In the genomic region with DNA sequence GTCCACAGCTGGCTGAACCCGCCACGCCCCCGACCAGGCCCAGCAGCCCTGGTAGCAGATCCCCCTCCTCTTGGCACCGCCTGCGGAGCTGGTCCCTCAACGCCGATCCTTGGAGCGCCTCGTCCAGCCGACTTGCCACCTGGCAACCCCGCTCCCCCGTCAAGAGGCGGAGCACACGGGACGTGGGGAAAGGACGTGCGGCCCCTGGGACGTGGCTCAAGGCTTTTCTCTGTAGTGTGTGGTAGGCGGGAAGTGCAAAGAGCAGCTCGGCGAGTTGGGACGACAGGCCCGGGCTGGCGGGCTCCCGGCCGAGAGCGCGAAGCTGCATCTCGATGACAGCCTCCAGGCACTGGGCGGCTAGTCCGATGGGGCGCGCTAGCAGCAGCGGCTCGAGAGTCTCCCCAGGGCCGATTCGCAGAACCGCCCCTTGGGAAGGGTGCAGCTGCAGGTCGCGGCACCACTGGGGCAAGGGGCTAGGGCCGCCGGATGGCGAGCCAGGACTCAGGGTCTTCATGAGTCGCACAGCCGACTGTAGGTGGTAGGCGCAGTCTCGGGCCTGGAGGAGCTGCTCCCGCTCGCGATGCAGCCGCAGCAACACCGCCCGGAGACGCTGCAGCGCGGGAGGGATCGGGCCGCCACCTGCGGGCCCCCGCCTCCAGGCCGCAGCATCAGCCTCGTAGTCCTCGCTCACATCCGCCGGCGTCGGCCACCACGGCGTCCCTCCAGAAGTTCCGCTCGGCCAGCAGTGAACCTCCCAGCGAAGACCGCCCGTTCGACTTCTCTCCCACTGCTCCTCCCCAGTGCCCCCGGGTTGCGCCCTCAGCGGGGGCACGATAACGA, we compare ENCODE assay signal across 8 cellular contexts. TPM values are rescaled to one million over a fixed set of nuclear protein-coding genes. Genes with fewer than 3 reads are reported as not detected.
DNase-seq lines count a peak whose midpoint lies in the region; ATAC-seq, FAIRE-seq and TF ChIP-seq lines count a peak whose summit lies in the region.

No MANE protein-coding gene starts in this region.

- no peaks in the 10 kb centered on the region for H3K9me3 ChIP-seq in BLaER1
- H3K9me3 ChIP-seq in keratinocyte (ENCODE audit: control insufficient read depth, low read depth, low read length) = no peaks in the 10 kb centered on the region

- in situ Hi-C loops in astrocyte of the spinal cord (cut with HindIII; ENCODE audit: low sequenced_read_pairs) = no loop called here

- no peak for FAIRE-seq in keratinocyte (lab: Jason Lieb, UNC)

- H3K4me3 ChIP-seq in BLaER1 (peak overlapping the region; percentile 85), astrocyte of the spinal cord (ENCODE audit: low read depth, low read length) (peak overlapping the region; percentile 87), keratinocyte (ENCODE audit: control insufficient read depth in 2 of 3, extremely low read depth in 1 of 3, insufficient read depth in 2 of 3, low read depth in 1 of 3, low read length in 3 of 3) (peak overlapping the region; percentile 92 to 97 (median 95))

- H3K27ac ChIP-seq in BLaER1 (peak overlapping the region; percentile 86), keratinocyte (ENCODE audit: control insufficient read depth, insufficient read depth, low read length) (peak overlapping the region; percentile 82)

- DNase-seq in RPMI8226 (peak; percentile 68), astrocyte of the spinal cord (ENCODE audit: low read depth, low spot score) (no peak), keratinocyte (ENCODE audit: low read depth, low spot score) (no peak), dedifferentiated amniotic fluid mesenchymal stem cell (ENCODE audit: extremely low spot score) (no peak)
- peak; percentile 61 to 63 for DNase-seq in stimulated activated CD4-positive, alpha-beta T cell treated with anti-CD3 and anti-CD28 coated beads, Interleukin-2, amount 100 ng/mL, for 24 hours

- no peaks in the 10 kb centered on the region for H3K9me1 ChIP-seq in keratinocyte (ENCODE audit: control insufficient read depth, extremely low read depth, insufficient read depth, low read length)

- ATAC-seq in GM18909 (IDR thresholded peaks at IDR 0.05; ENCODE audit: poor library complexity, unreplicated experiment) (peak; percentile 43), HG03108 (IDR thresholded peaks at IDR 0.05; ENCODE audit: unreplicated experiment) (peak; percentile 30)

- no peaks in the 10 kb centered on the region for H3K27me3 ChIP-seq in BLaER1
- H3K27me3 ChIP-seq in keratinocyte (ENCODE audit: control insufficient read depth, extremely low read depth, insufficient read depth, low read length) = no peaks in the 10 kb centered on the region

- H3K79me2 ChIP-seq in keratinocyte (ENCODE audit: control insufficient read depth, insufficient read depth, low read length) = peaks cover 35% of the 10 kb centered on the region

- TF ChIP-seq CTCF in astrocyte of the spinal cord (IDR thresholded peaks at IDR 0.05; ENCODE audit: low read depth, low read length) = no peak
- TF ChIP-seq CTCF in keratinocyte (optimal IDR thresholded peaks at IDR 0.05 in 1 of 3, IDR thresholded peaks at IDR 0.05 in 1 of 3, conservative IDR thresholded peaks at IDR 0.05 in 1 of 3; ENCODE audit: extremely low read depth in 1 of 3, insufficient read depth in 2 of 3, low read length in 3 of 3) = peak in 1 of 3 experiments; percentile 0

- dilution Hi-C loops in keratinocyte (cut with MboI; ENCODE audit: extremely low pct_ligation_motif_present, low sequenced_read_pairs) = no loop called here

- peaks cover 53% of the 10 kb centered on the region for H3K36me3 ChIP-seq in BLaER1
- peaks cover 0 to 11% of the 10 kb centered on the region in 2 experiments for H3K36me3 ChIP-seq in keratinocyte (ENCODE audit: control insufficient read depth in 2 of 2, extremely low read depth in 1 of 2, insufficient read depth in 2 of 2, low read length in 2 of 2)

- H3K4me2 ChIP-seq in BLaER1 (peak overlapping the region; percentile 100), keratinocyte (ENCODE audit: control insufficient read depth, extremely low read depth, insufficient read depth, low read depth, low read length) (peak overlapping the region; percentile 84)

- peaks cover 40% of the 10 kb centered on the region for H3K4me1 ChIP-seq in BLaER1
- H3K4me1 ChIP-seq in keratinocyte (ENCODE audit: control insufficient read depth, extremely low read depth, insufficient read depth, low read length) = peaks cover 14% of the 10 kb centered on the region

- H4K20me1 ChIP-seq in BLaER1 (peaks cover 18% of the 10 kb centered on the region), keratinocyte (ENCODE audit: control insufficient read depth, extremely low read depth, insufficient read depth, low read length) (no peaks in the 10 kb centered on the region)

- H3K9ac ChIP-seq in BLaER1 (peak overlapping the region; percentile 83), keratinocyte (ENCODE audit: control insufficient read depth, extremely low read depth, insufficient read depth, low read length) (peak overlapping the region; percentile 84)

- H2AFZ ChIP-seq in keratinocyte (ENCODE audit: control insufficient read depth, low read length) = peak overlapping the region; percentile 97

RNA-seq across cellular contexts. Expression of gene CCDC142, which starts 0.6 kb away (rescaled TPM):
- polyA plus RNA-seq in keratinocyte = 4.7 to 6.7 TPM (median 5.8 TPM) in 3 replicates
- polyA plus RNA-seq in keratinocyte (2011; ENCODE audit: low read depth) = 0.50 TPM
- polyA plus RNA-seq in keratinocyte (2011; cell fraction: cytosol; rRNA removed) = 1.5 and 2.1 TPM in 2 replicates
- polyA plus RNA-seq in keratinocyte (2011; cell fraction: nucleus; rRNA removed) = 21.2 and 21.8 TPM in 2 replicates
- 2.6 and 4.7 TPM in 2 replicates for polyA plus RNA-seq in keratinocyte (2012; ENCODE audit: low replicate concordance)
- polyA minus RNA-seq in keratinocyte = 15.5 to 16.9 TPM (median 16.4 TPM) in 3 replicates
- 2.9 TPM for polyA minus RNA-seq in keratinocyte (2011; cell fraction: cytosol; rRNA and poly(A)+ RNA removed)
- polyA minus RNA-seq in keratinocyte (2011; cell fraction: nucleus; rRNA and poly(A)+ RNA removed) = 10.6 and 10.9 TPM in 2 replicates

RNA-seq across cellular contexts. Expression of gene TTC31, which starts 0.7 kb away (rescaled TPM):
- polyA plus RNA-seq in keratinocyte = 16.8 to 18.2 TPM (median 17.7 TPM) in 3 replicates
- polyA plus RNA-seq in keratinocyte (2011; ENCODE audit: low read depth) = 4.4 TPM
- 11.3 TPM in 2 replicates for polyA plus RNA-seq in keratinocyte (2011; cell fraction: cytosol; rRNA removed)
- 47.0 and 54.2 TPM in 2 replicates for polyA plus RNA-seq in keratinocyte (2011; cell fraction: nucleus; rRNA removed)
- 9.2 and 14.7 TPM in 2 replicates for polyA plus RNA-seq in keratinocyte (2012; ENCODE audit: low replicate concordance)
- 14.8 to 18.3 TPM (median 15.2 TPM) in 3 replicates for polyA minus RNA-seq in keratinocyte
- polyA minus RNA-seq in keratinocyte (2011; cell fraction: cytosol; rRNA and poly(A)+ RNA removed) = 10.7 TPM
- 11.4 and 15.8 TPM in 2 replicates for polyA minus RNA-seq in keratinocyte (2011; cell fraction: nucleus; rRNA and poly(A)+ RNA removed)

RNA-seq across cellular contexts. Expression of gene MRPL53, which starts 9.7 kb away (rescaled TPM):
- 28.5 to 31.0 TPM (median 29.0 TPM) in 3 replicates for polyA plus RNA-seq in keratinocyte
- 28.3 TPM for polyA plus RNA-seq in keratinocyte (2011; ENCODE audit: low read depth)
- polyA plus RNA-seq in keratinocyte (2011; cell fraction: cytosol; rRNA removed) = 10.7 and 23.1 TPM in 2 replicates
- 15.6 and 19.0 TPM in 2 replicates for polyA plus RNA-seq in keratinocyte (2011; cell fraction: nucleus; rRNA removed)
- polyA plus RNA-seq in keratinocyte (2012; ENCODE audit: low replicate concordance) = 35.8 and 61.3 TPM in 2 replicates
- polyA minus RNA-seq in keratinocyte = 12.3 to 13.4 TPM (median 12.4 TPM) in 3 replicates
- polyA minus RNA-seq in keratinocyte (2011; cell fraction: cytosol; rRNA and poly(A)+ RNA removed) = 34.0 TPM
- polyA minus RNA-seq in keratinocyte (2011; cell fraction: nucleus; rRNA and poly(A)+ RNA removed) = 5.9 and 7.7 TPM in 2 replicates

RNA-seq across cellular contexts. Expression of gene MOGS, which starts 17.0 kb away (rescaled TPM):
- 52.8 to 72.0 TPM (median 63.1 TPM) in 3 replicates for polyA plus RNA-seq in keratinocyte
- polyA plus RNA-seq in keratinocyte (2011; ENCODE audit: low read depth) = 9.6 TPM
- polyA plus RNA-seq in keratinocyte (2011; cell fraction: cytosol; rRNA removed) = 16.7 and 23.7 TPM in 2 replicates
- 161 and 190 TPM in 2 replicates for polyA plus RNA-seq in keratinocyte (2011; cell fraction: nucleus; rRNA removed)
- 52.2 and 59.7 TPM in 2 replicates for polyA plus RNA-seq in keratinocyte (2012; ENCODE audit: low replicate concordance)
- 52.9 to 105 TPM (median 72.9 TPM) in 3 replicates for polyA minus RNA-seq in keratinocyte
- polyA minus RNA-seq in keratinocyte (2011; cell fraction: cytosol; rRNA and poly(A)+ RNA removed) = 62.5 TPM
- polyA minus RNA-seq in keratinocyte (2011; cell fraction: nucleus; rRNA and poly(A)+ RNA removed) = 105 and 107 TPM in 2 replicates

RNA-seq across cellular contexts. Expression of gene LBX2, which starts 17.2 kb away (rescaled TPM):
- 0.09 to 0.11 TPM (median 0.10 TPM) in 3 replicates for polyA plus RNA-seq in keratinocyte
- not detected for polyA plus RNA-seq in keratinocyte (2011; ENCODE audit: low read depth)
- polyA plus RNA-seq in keratinocyte (2011; cell fraction: cytosol; rRNA removed) = 0.07 and 0.26 TPM in 2 replicates
- 0.28 and 0.53 TPM in 2 replicates for polyA plus RNA-seq in keratinocyte (2011; cell fraction: nucleus; rRNA removed)
- polyA plus RNA-seq in keratinocyte (2012; ENCODE audit: low replicate concordance) = 0.09 and 0.44 TPM in 2 replicates
- polyA minus RNA-seq in keratinocyte = 0.89 TPM in 1 of 3 replicates, not detected in the others
- not detected for polyA minus RNA-seq in keratinocyte (2011; cell fraction: cytosol; rRNA and poly(A)+ RNA removed)
- polyA minus RNA-seq in keratinocyte (2011; cell fraction: nucleus; rRNA and poly(A)+ RNA removed) = not detected in 2 replicates

Comparison
In these comparisons a context has a peak if more than half of its experiments do, and no peak if none do; other contexts are left out.
1. DNase-seq: peak in RPMI8226 (single experiment) and stimulated activated CD4-positive, alpha-beta T cell treated with anti-CD3 and anti-CD28 coated beads, Interleukin-2, amount 100 ng/mL, for 24 hours (2 of 2); none in astrocyte of the spinal cord (single experiment), keratinocyte (single experiment) and dedifferentiated amniotic fluid mesenchymal stem cell (single experiment).
2. Peak in every context shown above with its lines, with median percentiles within 50 percentile points of each other: H3K4me3 ChIP-seq.